ENCODE assay signal across 11 cellular contexts in genomic region chr1:39671433-39671792, GRCh38. TPM values are rescaled to one million over a fixed set of nuclear protein-coding genes. Genes with fewer than 3 reads are reported as not detected.
DNase-seq lines count a peak whose midpoint lies in the region; ATAC-seq, FAIRE-seq and TF ChIP-seq lines count a peak whose summit lies in the region.
"Had no signal": no experiment of that assay in that cellular context is flagged by ENCODE, and none has a peak within 500 bp of the region (broad histone marks: within the 10 kb centered on the region; RNA-seq: fewer than 3 reads in every experiment).

No MANE protein-coding gene starts in this region.

- H3K9me3 ChIP-seq in mammary epithelial cell (replicated peaks; ENCODE audit: insufficient read depth, low read length), result no peaks in the 10 kb centered on the region
- no peaks in the 10 kb centered on the region for H3K9me3 ChIP-seq in right lobe of liver
- no peaks in the 10 kb centered on the region for H3K9me3 ChIP-seq in transverse colon

- CTCF ChIA-PET in mammary epithelial cell (lab: Charles Lee; ENCODE audit: low non-redundant PET), result no interaction called here

- H3K9ac ChIP-seq in mammary epithelial cell (ENCODE audit: insufficient read depth, low read length), result no peak overlapping the region

- peak overlapping the region; percentile 93 for H3K4me2 ChIP-seq in mammary epithelial cell (ENCODE audit: insufficient read depth, low read depth, low read length)

- dilution Hi-C loops in mammary epithelial cell (cut with HindIII; ENCODE audit: low sequenced_read_pairs), result loop anchor here (5.0 kb wide), 3 partner anchors 34 to 131 kb away; partner anchors contain the start of genes HEYL and PPIE

- in situ Hi-C loops in mammary epithelial cell (cut with MboI; ENCODE audit: low sequenced_read_pairs in 2 of 2) (loop anchor here in 1 of 2 donors (25.0 kb wide), 1 partner anchor 584 kb away; no protein-coding TSS in a partner anchor), transverse colon (cut with MboI; ENCODE audit: low pct_ligation_motif_present in 1 of 4, low pct_unique_long_range_greater_than_20kb in 1 of 4, low sequenced_read_pairs in 3 of 4) (loop anchor here in 1 of 4 donors (5.0 kb wide), 1 partner anchor 41 kb away; no protein-coding TSS in a partner anchor)

- BruUV-seq in mammary epithelial cell (replicated peaks; lab: Mats Ljungman, UMichigan), result no TSS peak

- 0% methylated on average over 2 of the region's 26 CpGs for WGBS in mammary epithelial cell (ENCODE audit: low coverage, missing lambda C conversion rate)
- WGBS in right lobe of liver (ENCODE audit: insufficient coverage, low coverage, low lambda C conversion rate, missing lambda C conversion rate), result 0% methylated on average over 2 of the region's 26 CpGs
- WGBS in transverse colon (ENCODE audit: low coverage in 1 of 2), 2 donors, result 3% methylated on average over 11 of the region's 26 CpGs; no CpG with 5 or more reads in 1 of the 2 donors

- DNase-seq in T-helper 1 cell (no peak), mammary epithelial cell (no peak), right lobe of liver (no peak), transverse colon (no peak), NCI-H226 (no peak), HTR-8/SVneo (ENCODE audit: insufficient read length, low spot score) (no peak)
- DNase-seq: central memory CD4-positive, alpha-beta T cell; Karpas-422 had no signal

- H3K27ac ChIP-seq in mammary epithelial cell (ENCODE audit: insufficient read depth, low read depth, low read length) (no peak overlapping the region), right lobe of liver (no peak overlapping the region), transverse colon (no peak overlapping the region)

- H3K79me2 ChIP-seq in mammary epithelial cell (ENCODE audit: insufficient read depth, low read length), result no peaks in the 10 kb centered on the region

- peaks cover 17% of the 10 kb centered on the region for H3K27me3 Mint-ChIP-seq in T-helper 1 cell treated with Interleukin-12 subunit alpha and Interleukin-12 subunit beta and Interleukin-4 antibody, amounts not matched to agents 30 μg/mL and 1 μg/mL, for 36 hours (ENCODE audit: low read depth)

- H3K4me1 Mint-ChIP-seq in T-helper 1 cell treated with Interleukin-12 subunit alpha and Interleukin-12 subunit beta and Interleukin-4 antibody, amounts not matched to agents 30 μg/mL and 1 μg/mL, for 36 hours (ENCODE audit: low read depth), result peaks cover 24% of the 10 kb centered on the region

- H3K27me3 ChIP-seq in mammary epithelial cell (ENCODE audit: insufficient read depth, low read length) (peaks cover 19% of the 10 kb centered on the region), right lobe of liver (peaks cover 0 to 7% of the 10 kb centered on the region in 2 donors), transverse colon (peaks cover 52% of the 10 kb centered on the region)

- H3K4me3 ChIP-seq in mammary epithelial cell (replicated peaks in 1 of 3; ENCODE audit: insufficient read depth in 1 of 3, low read depth in 2 of 3, low read length in 3 of 3), result peak overlapping the region; percentile 32 to 44 (median 39)
- peak overlapping the region; percentile 25 to 36 (median 26) for H3K4me3 ChIP-seq in right lobe of liver
- H3K4me3 ChIP-seq in transverse colon, result peak overlapping the region in 3 of 4 donors; percentile 21 to 54 (median 35)

- intact Hi-C loops in mammary epithelial cell (cut with micrococcal nuclease), result no loop called here
- intact Hi-C loops in right lobe of liver (cut with DNase I), result no loop called here
- intact Hi-C loops in transverse colon (cut with DNase I; ENCODE audit: low total_unique reads), result no loop called here

- H3K4me3 Mint-ChIP-seq in T-helper 1 cell treated with Interleukin-12 subunit alpha and Interleukin-12 subunit beta and Interleukin-4 antibody, amounts not matched to agents 30 μg/mL and 1 μg/mL, for 36 hours, result peak overlapping the region; percentile 57

- ATAC-seq in right lobe of liver, result peak in 3 of 4 donors; percentile 7 to 14 (median 11)
- no peak for ATAC-seq in GM19455 (IDR thresholded peaks at IDR 0.05; ENCODE audit: unreplicated experiment)

- H3K27ac Mint-ChIP-seq in T-helper 1 cell treated with Interleukin-12 subunit alpha and Interleukin-12 subunit beta and Interleukin-4 antibody, amounts not matched to agents 30 μg/mL and 1 μg/mL, for 36 hours, result no peak overlapping the region

- TF ChIP-seq EP300 in transverse colon (IDR thresholded peaks at IDR 0.05; ENCODE audit: low read depth), result no peak

- H3K36me3 ChIP-seq in mammary epithelial cell (ENCODE audit: insufficient read depth, low read length), result no peaks in the 10 kb centered on the region
- no peaks in the 10 kb centered on the region for H3K36me3 ChIP-seq in right lobe of liver
- H3K36me3 ChIP-seq in transverse colon, result no peaks in the 10 kb centered on the region

- no peak for TF ChIP-seq POLR2A in right lobe of liver (IDR thresholded peaks at IDR 0.05)
- TF ChIP-seq POLR2A in transverse colon (IDR thresholded peaks at IDR 0.05), result no peak

- peaks cover 3% of the 10 kb centered on the region for H3K36me3 Mint-ChIP-seq in T-helper 1 cell treated with Interleukin-12 subunit alpha and Interleukin-12 subunit beta and Interleukin-4 antibody, amounts not matched to agents 30 μg/mL and 1 μg/mL, for 36 hours (ENCODE audit: low read depth)

- FAIRE-seq in HTR-8/SVneo (lab: Jason Lieb, UNC), result no peak

- H4K20me1 ChIP-seq in mammary epithelial cell (ENCODE audit: insufficient read depth, low read length), result no peaks in the 10 kb centered on the region

- H2AFZ ChIP-seq in mammary epithelial cell (ENCODE audit: low read depth, low read length), result peak overlapping the region; percentile 70

- TF ChIP-seq CTCF in mammary epithelial cell (conservative IDR thresholded peaks at IDR 0.05 in 1 of 2, IDR thresholded peaks at IDR 0.05 in 1 of 2; ENCODE audit: extremely low read depth in 1 of 2, insufficient read depth in 1 of 2, low read depth in 1 of 2, low read length in 2 of 2), result no peak
- no peak for TF ChIP-seq CTCF in right lobe of liver (IDR thresholded peaks at IDR 0.05)
- no peak for TF ChIP-seq CTCF in transverse colon (IDR thresholded peaks at IDR 0.05)

- H3K9me3 Mint-ChIP-seq in T-helper 1 cell treated with Interleukin-12 subunit alpha and Interleukin-12 subunit beta and Interleukin-4 antibody, amounts not matched to agents 30 μg/mL and 1 μg/mL, for 36 hours, result no peaks in the 10 kb centered on the region

- H3K4me1 ChIP-seq in mammary epithelial cell (ENCODE audit: insufficient read depth, low read length) (peaks cover 10% of the 10 kb centered on the region), right lobe of liver (peaks cover 0 to 13% (median 0%) of the 10 kb centered on the region in 4 donors), transverse colon (peaks cover 0 to 16% (median 14%) of the 10 kb centered on the region in 4 donors)

RNA-seq across cellular contexts. Expression of gene NT5C1A, which starts 0.5 kb away (rescaled TPM):
- total RNA-seq in mammary epithelial cell, result under 1 TPM in 1 of 2 donors, not detected in 1; 0.33 TPM
- not detected for polyA plus RNA-seq in mammary epithelial cell
- polyA minus RNA-seq in mammary epithelial cell, result not detected
- total RNA-seq in right lobe of liver, result not detected
- total RNA-seq in transverse colon, result not detected
- total RNA-seq: Daoy had no signal

RNA-seq across cellular contexts. Expression of gene HPCAL4, which starts 19.8 kb away (rescaled TPM):
- total RNA-seq in mammary epithelial cell, result under 1 TPM in 1 of 2 donors, not detected in 1; under 0.01 TPM
- 0.02 TPM for polyA plus RNA-seq in mammary epithelial cell
- polyA minus RNA-seq in mammary epithelial cell, result not detected
- not detected for total RNA-seq in right lobe of liver
- total RNA-seq in transverse colon, result under 1 TPM in 2 of 4 donors, not detected in 2; 0.14 to 0.16 TPM

RNA-seq across cellular contexts. Expression of gene HEYL, which starts 32.0 kb away (rescaled TPM):
- total RNA-seq in mammary epithelial cell (not detected), right lobe of liver (1 to 10 TPM in 4 of 6 experiments, under 1 TPM in 2; 0.98 to 2.6 (median 1.6) TPM), transverse colon (10 to 100 TPM in 1 of 4 donors, 1 to 10 TPM in 3; 1.2 to 12.1 (median 2.5) TPM)
- 0.01 TPM for polyA plus RNA-seq in mammary epithelial cell
- polyA minus RNA-seq in mammary epithelial cell, result not detected
- total RNA-seq: Daoy had no signal
